In genomic region chr14:105014032-105014431, GRCh38 we compare ENCODE assay signal across 16 cellular contexts. TPM values are rescaled to one million over a fixed set of nuclear protein-coding genes. Genes with fewer than 3 reads are reported as not detected.
DNase-seq lines count a peak whose midpoint lies in the region; ATAC-seq and TF ChIP-seq lines count a peak whose summit lies in the region.
"Had no signal": no experiment of that assay in that cellular context is flagged by ENCODE, and none has a peak within 500 bp of the region (broad histone marks: within the 10 kb centered on the region; RNA-seq: fewer than 3 reads in every experiment).

No MANE protein-coding gene starts in this region.

- peak overlapping the region in 6 of 7 donors; percentile 28 to 74 (median 54) for H3K4me3 Mint-ChIP-seq in CD8-positive, alpha-beta memory T cell

- H3F3A ChIP-seq in SU-DHL-6 (ENCODE audit: insufficient read depth): peaks cover 18% of the 10 kb centered on the region

- H3K4me3 ChIP-seq in CD8-positive, alpha-beta memory T cell (ENCODE audit: low read length): no peak overlapping the region
- H3K4me3 ChIP-seq in SU-DHL-6 (ENCODE audit: insufficient read depth, low read length, poor library complexity, severe bottlenecking): no peak overlapping the region
- H3K4me3 ChIP-seq in iPS-15b (ENCODE audit: low read depth, low read length): no peak overlapping the region

- peak overlapping the region; percentile 100 for H3K9ac ChIP-seq in SU-DHL-6 (ENCODE audit: low read length)
- peak overlapping the region; percentile 65 for H3K9ac ChIP-seq in iPS-15b (ENCODE audit: low read depth, low read length)

- no peak for TF ChIP-seq CTCF in 22Rv1 (IDR thresholded peaks at IDR 0.05)
- TF ChIP-seq CTCF in SU-DHL-6 (IDR thresholded peaks at IDR 0.05; ENCODE audit: insufficient read depth, low read length, poor library complexity, severe bottlenecking): no peak

- peak overlapping the region; percentile 70 to 98 (median 88) for H3K27ac Mint-ChIP-seq in CD8-positive, alpha-beta memory T cell

- peaks cover 0 to 52% (median 11%) of the 10 kb centered on the region in 3 donors for H3K36me3 Mint-ChIP-seq in CD8-positive, alpha-beta memory T cell

- H3K9me3 ChIP-seq in CD8-positive, alpha-beta memory T cell (ENCODE audit: low read length): no peaks in the 10 kb centered on the region
- H3K9me3 ChIP-seq in SU-DHL-6 (ENCODE audit: insufficient read depth, low read length) (no peaks in the 10 kb centered on the region), iPS-15b (ENCODE audit: control insufficient read depth, insufficient read depth, low read length) (no peaks in the 10 kb centered on the region)

- no peak for ATAC-seq in HG02938 (IDR thresholded peaks at IDR 0.05; ENCODE audit: unreplicated experiment)

- peaks cover 100% of the 10 kb centered on the region for H3K79me2 ChIP-seq in SU-DHL-6 (ENCODE audit: insufficient read depth, low read length)

- CTCF ChIA-PET in CD8-positive, alpha-beta memory T cell (lab: Charles Lee): interaction anchor here (1.5 kb wide), 1 partner anchor 31 kb away, joined by 6 read pairs; no protein-coding TSS in a partner anchor

- H3K27me3 ChIP-seq in CD8-positive, alpha-beta memory T cell (ENCODE audit: insufficient read depth, low read length, poor library complexity, severe bottlenecking): no peaks in the 10 kb centered on the region
- H3K27me3 ChIP-seq in SU-DHL-6 (ENCODE audit: low read length) (no peaks in the 10 kb centered on the region), iPS-15b (ENCODE audit: control insufficient read depth, insufficient read depth, low read length) (no peaks in the 10 kb centered on the region)

- POLR2A ChIA-PET in CD8-positive, alpha-beta memory T cell (lab: Charles Lee): no interaction called here

- H3K4me2 ChIP-seq in SU-DHL-6 (ENCODE audit: low read depth, low read length, poor library complexity, severe bottlenecking): peak overlapping the region; percentile 90

- peaks cover 25% of the 10 kb centered on the region for H3K36me3 ChIP-seq in CD8-positive, alpha-beta memory T cell (ENCODE audit: insufficient read depth, low read length)
- peaks cover 8% of the 10 kb centered on the region for H3K36me3 ChIP-seq in SU-DHL-6 (ENCODE audit: low read length)
- peaks cover 22% of the 10 kb centered on the region for H3K36me3 ChIP-seq in iPS-15b (ENCODE audit: control insufficient read depth, insufficient read depth, low read length)

- peaks cover 34% of the 10 kb centered on the region for H3K4me1 ChIP-seq in CD8-positive, alpha-beta memory T cell (ENCODE audit: insufficient read depth, low read length)
- H3K4me1 ChIP-seq in iPS-15b (ENCODE audit: control insufficient read depth, insufficient read depth, low read length): peaks cover 11% of the 10 kb centered on the region

- peak in 1 of 5 donors; percentile 32 for DNase-seq in CD8-positive, alpha-beta memory T cell
- DNase-seq in nucleus accumbens (lab: John Stamatoyannopoulos, UW) (no peak), LoVo (ENCODE audit: low spot score) (no peak), H4 (ENCODE audit: low spot score) (no peak)
- DNase-seq: activated CD4-positive, alpha-beta T cell treated with anti-CD3 and anti-CD28 coated beads, Interleukin-2, amount 50 U/mL, for 48 hours; activated gamma-delta T cell treated with Interleukin-2 at 50 U/mL for 16 hours; central memory CD4-positive, alpha-beta T cell; KBM-7; kidney glomerular epithelial cell; NCI-H510A treated with DMSO at 0.1 percent for 48 hours; stimulated activated CD4-positive, alpha-beta T cell treated with anti-CD3 and anti-CD28 coated beads, Interleukin-2, amount 100 ng/mL, for 24 hours; T-helper 9 cell had no signal

- peaks cover 56% of the 10 kb centered on the region for H4K20me1 ChIP-seq in SU-DHL-6 (ENCODE audit: low read depth, low read length)

- no peak overlapping the region for H2AFZ ChIP-seq in SU-DHL-6 (ENCODE audit: low read depth, low read length, severe bottlenecking)

- H3K27ac ChIP-seq in 22Rv1: 0 out of 2 replicates have a peak overlapping the region, but pooled peaks have one; percentile 2
- no peak overlapping the region for H3K27ac ChIP-seq in CD8-positive, alpha-beta memory T cell (ENCODE audit: low read depth, low read length)
- H3K27ac ChIP-seq in SU-DHL-6 (ENCODE audit: low read depth, low read length): peak overlapping the region; percentile 50

- H3K9me2 ChIP-seq in SU-DHL-6 (replicated peaks; ENCODE audit: insufficient read depth, low read length): no peaks in the 10 kb centered on the region

- H3K27me3 Mint-ChIP-seq in CD8-positive, alpha-beta memory T cell: peaks cover 0 to 3% of the 10 kb centered on the region in 2 donors

- H3K9me3 Mint-ChIP-seq in CD8-positive, alpha-beta memory T cell: no peaks in the 10 kb centered on the region

- H3K4me1 Mint-ChIP-seq in CD8-positive, alpha-beta memory T cell: peaks cover 61 to 72% (median 68%) of the 10 kb centered on the region in 3 donors

RNA-seq across cellular contexts. Expression of gene CDCA4, which starts 6.9 kb away (rescaled TPM):
- 10 to 100 TPM; 73.0 to 76.7 TPM for total RNA-seq in CD8-positive, alpha-beta memory T cell
- 23.8 TPM for polyA plus RNA-seq in CD8-positive, alpha-beta memory T cell
- 42.8 and 46.1 TPM in 2 replicates for total RNA-seq in H4 (2014; rRNA removed; shearing (Covaris generic))

RNA-seq across cellular contexts. Expression of gene CLBA1, which starts 28.4 kb away (rescaled TPM):
- total RNA-seq in CD8-positive, alpha-beta memory T cell: 1 to 10 TPM; 3.8 to 3.9 TPM
- polyA plus RNA-seq in CD8-positive, alpha-beta memory T cell: 0.32 TPM
- total RNA-seq in H4 (2014; rRNA removed; shearing (Covaris generic)): 2.4 and 4.4 TPM in 2 replicates

RNA-seq across cellular contexts. Expression of gene AHNAK2, which starts 35.9 kb away (rescaled TPM):
- under 1 TPM in 1 of 2 experiments, not detected in 1; 0.04 TPM for total RNA-seq in CD8-positive, alpha-beta memory T cell
- polyA plus RNA-seq in CD8-positive, alpha-beta memory T cell: not detected
- total RNA-seq in H4 (2014; rRNA removed; shearing (Covaris generic)): 4.4 and 5.2 TPM in 2 replicates

RNA-seq across cellular contexts. Expression of gene GPR132, which starts 51.2 kb away (rescaled TPM):
- 10 to 100 TPM; 51.3 to 52.0 TPM for total RNA-seq in CD8-positive, alpha-beta memory T cell
- polyA plus RNA-seq in CD8-positive, alpha-beta memory T cell: 34.9 TPM
- 0.10 TPM in 1 of 2 replicates, not detected in the other for total RNA-seq in H4 (2014; rRNA removed; shearing (Covaris generic))
